8 cellular contexts compared by ENCODE assay signal in genomic region chr15:66789029-66790025, GRCh38.
DNase-seq lines count a peak whose midpoint lies in the region; ATAC-seq, FAIRE-seq and TF ChIP-seq lines count a peak whose summit lies in the region.

No MANE protein-coding gene starts in this region.

- peak; percentile 71 for TF ChIP-seq CTCF in AG04450 (IDR thresholded peaks at IDR 0.05; ENCODE audit: low read depth, low read length)
- TF ChIP-seq CTCF in kidney epithelial cell (IDR thresholded peaks at IDR 0.05; ENCODE audit: insufficient read depth, low read length, poor library complexity, severe bottlenecking), result peak; percentile 61

- no peak for ATAC-seq in GM21786 (IDR thresholded peaks at IDR 0.05; ENCODE audit: unreplicated experiment)
- ATAC-seq in HG03108 (IDR thresholded peaks at IDR 0.05; ENCODE audit: unreplicated experiment), result no peak
- no peak for ATAC-seq in HG03460 (IDR thresholded peaks at IDR 0.05; ENCODE audit: unreplicated experiment)

- H3K27me3 ChIP-seq in AG04450 (ENCODE audit: control insufficient read depth, insufficient read depth, low read length) (no peaks in the 10 kb centered on the region), kidney epithelial cell (ENCODE audit: control insufficient read depth, insufficient read depth, low read length) (no peaks in the 10 kb centered on the region)

- H3K4me3 ChIP-seq in AG04450 (ENCODE audit: low read depth, low read length) (no peak overlapping the region), kidney epithelial cell (ENCODE audit: low read depth, low read length) (no peak overlapping the region)

- peak; percentile 78 for DNase-seq in AG04450 (ENCODE audit: low read depth, low spot score)
- peak; percentile 54 for DNase-seq in HTR-8/SVneo (ENCODE audit: insufficient read length, low spot score)
- peak; percentile 71 for DNase-seq in astrocyte of the hippocampus (ENCODE audit: low read depth, low spot score)
- DNase-seq in kidney epithelial cell (ENCODE audit: low read depth), result no peak
- no peak for DNase-seq in COR-L47 (lab: John Stamatoyannopoulos, UW)

- CTCF ChIA-PET in AG04450 (lab: Charles Lee), result interaction anchor here (0.5 to 4.3 kb wide), 13 partner anchors 10 to 1270 kb away, joined by 3 to 28 read pairs (median 4); no protein-coding TSS in a partner anchor

- no peak for FAIRE-seq in HTR-8/SVneo (lab: Jason Lieb, UNC)

- no peaks in the 10 kb centered on the region for H3K9me3 ChIP-seq in AG04450 (ENCODE audit: control insufficient read depth, insufficient read depth, low read length)

- peak overlapping the region; percentile 87 for H3K27ac ChIP-seq in AG04450 (ENCODE audit: low read depth, low read length)

- POLR2A ChIA-PET in AG04450 (lab: Yijun Ruan, JAX), result interaction anchor here (0.6 to 1.5 kb wide), 14 partner anchors 9 to 1485 kb away, joined by 3 to 7 read pairs (median 4); partner anchors contain the start of gene RNU5B-1

- H3K36me3 ChIP-seq in kidney epithelial cell (ENCODE audit: control insufficient read depth, insufficient read depth, low read length), result no peaks in the 10 kb centered on the region

Comparison
In these comparisons a context has a peak if more than half of its experiments do, and no peak if none do; other contexts are left out.
1. DNase-seq: peak in AG04450 (single experiment), HTR-8/SVneo (single experiment) and astrocyte of the hippocampus (single experiment); none in kidney epithelial cell (single experiment) and COR-L47 (single experiment).